In the genomic region with DNA sequence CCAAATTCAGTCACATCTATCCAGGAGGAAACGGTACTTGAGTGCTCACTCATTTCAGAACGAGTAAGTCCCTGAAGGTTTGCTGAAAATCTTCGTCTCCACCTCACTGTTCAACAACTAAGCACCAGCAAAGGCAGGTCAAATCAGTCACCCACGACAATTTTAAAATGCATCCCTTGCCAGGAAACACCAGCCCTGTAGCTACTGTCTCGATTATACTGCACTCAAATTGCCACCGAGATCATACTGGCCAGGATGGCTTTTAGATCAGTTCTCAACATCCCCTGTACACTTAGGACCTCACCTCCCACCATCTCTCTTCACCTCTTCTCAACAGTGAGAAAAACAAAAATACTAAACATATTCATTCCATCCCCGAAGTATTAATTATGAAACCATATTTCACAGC, we compare ENCODE assay signal across 23 cellular contexts.
DNase-seq lines count a peak whose midpoint lies in the region; ATAC-seq, FAIRE-seq and TF ChIP-seq lines count a peak whose summit lies in the region.
"Had no signal": no experiment of that assay in that cellular context is flagged by ENCODE, and none has a peak within 500 bp of the region (broad histone marks: within the 10 kb centered on the region; RNA-seq: fewer than 3 reads in every experiment).

No MANE protein-coding gene starts in this region.

- no peak for TF ChIP-seq CTCF in GM13977 (IDR thresholded peaks at IDR 0.05; ENCODE audit: extremely low read depth, insufficient read depth, missing control alignments)
- no peak for TF ChIP-seq CTCF in OCI-LY3 (IDR thresholded peaks at IDR 0.05; ENCODE audit: low read depth, low read length)
- no peak for TF ChIP-seq CTCF in vagina (IDR thresholded peaks at IDR 0.05)

- H2AFZ ChIP-seq in OCI-LY3 (ENCODE audit: low read depth, low read length), result no peak overlapping the region; the same call in 1 of the 2 replicates

- H3K9me3 ChIP-seq in OCI-LY3 (ENCODE audit: insufficient read depth, low read length) (no peaks in the 10 kb centered on the region), vagina (no peaks in the 10 kb centered on the region)
- H3K9me3 ChIP-seq: ascending aorta, MG63 had no signal

- H3K4me3 ChIP-seq in OCI-LY3 (ENCODE audit: low read length) (peak overlapping the region; percentile 27), vagina (no peak overlapping the region)
- H3K4me3 ChIP-seq: ascending aorta, heart left ventricle, MG63 had no signal

- H3K27ac ChIP-seq in OCI-LY3 (ENCODE audit: low read length), result no peak overlapping the region
- no peak overlapping the region for H3K27ac ChIP-seq in vagina
- H3K27ac ChIP-seq: ascending aorta, C4-2B, heart left ventricle had no signal

- H4K20me1 ChIP-seq in OCI-LY3 (ENCODE audit: insufficient read depth, low read length), result no peaks in the 10 kb centered on the region

- FAIRE-seq in RCC 7860 (lab: Jason Lieb, UNC), result no peak
- FAIRE-seq: G401.6 had no signal

- H3K9ac ChIP-seq in OCI-LY3 (ENCODE audit: low read length), result no peak overlapping the region

- no peaks in the 10 kb centered on the region for H3K79me2 ChIP-seq in OCI-LY3 (ENCODE audit: low read length)

- H3K4me2 ChIP-seq in OCI-LY3 (ENCODE audit: low read length), result peak overlapping the region; percentile 66

- ATAC-seq in GM19455 (IDR thresholded peaks at IDR 0.05; ENCODE audit: unreplicated experiment) (peak; percentile 68), HG02884 (IDR thresholded peaks at IDR 0.05; ENCODE audit: unreplicated experiment) (peak; percentile 75)
- ATAC-seq: heart left ventricle, left ventricle myocardium superior had no signal

- H3K27me3 ChIP-seq in OCI-LY3 (ENCODE audit: low read depth, low read length) (peaks cover 18% of the 10 kb centered on the region), vagina (no peaks in the 10 kb centered on the region)
- H3K27me3 ChIP-seq: ascending aorta, heart left ventricle, MG63 had no signal

- no peaks in the 10 kb centered on the region for H3K36me3 ChIP-seq in OCI-LY3 (replicated peaks; ENCODE audit: low read depth, low read length)
- no peaks in the 10 kb centered on the region for H3K36me3 ChIP-seq in vagina
- H3K36me3 ChIP-seq: ascending aorta, heart left ventricle, MG63 had no signal

- H3K4me1 ChIP-seq in OCI-LY3 (ENCODE audit: low read length) (peaks cover 13% of the 10 kb centered on the region), vagina (no peaks in the 10 kb centered on the region)
- H3K4me1 ChIP-seq: ascending aorta, heart left ventricle had no signal

- intact Hi-C loops in vagina (cut with DNase I), result no loop called here

- in situ Hi-C loops in GM13977 (cut with MboI; ENCODE audit: low pct_unique_long_range_greater_than_20kb, low sequenced_read_pairs, unreplicated experiment), result no loop called here

- no peak for TF ChIP-seq POLR2A in vagina (IDR thresholded peaks at IDR 0.05)

- DNase-seq in GM13977 (ENCODE audit: low spot score), result peak; percentile 21
- DNase-seq in vagina (ENCODE audit: extremely low spot score in 2 of 2), result no peak
- DNase-seq in RCC 7860 (ENCODE audit: low spot score), result no peak
- no peak for DNase-seq in activated CD8-positive, alpha-beta memory T cell treated with anti-CD3 and anti-CD28 coated beads for 24 hours
- no peak for DNase-seq in LoVo (ENCODE audit: low spot score)
- DNase-seq: activated CD4-positive, alpha-beta T cell treated with anti-CD3 and anti-CD28 coated beads, Interleukin-2, amount 10 ng/mL, durations not matched to agents 7 days and 5 days; activated naive CD4-positive, alpha-beta T cell treated with Interleukin-2 at 50 U/mL for 16 hours; GOT3; heart left ventricle; IMR-90; left ventricle myocardium superior; MG63; NCI-H187; NCI-H446; retina; stimulated activated CD4-positive, alpha-beta T cell treated with anti-CD3 and anti-CD28 coated beads, Interleukin-15, amount 100 ng/mL, for 24 hours; stimulated activated naive B cell treated with anti-CD40 and anti-IgM and Interleukin-4, amounts not matched to agents 10 μg/mL and 1 μg/mL and 100 μg/mL, for 72 hours had no signal
